In the genomic region with DNA sequence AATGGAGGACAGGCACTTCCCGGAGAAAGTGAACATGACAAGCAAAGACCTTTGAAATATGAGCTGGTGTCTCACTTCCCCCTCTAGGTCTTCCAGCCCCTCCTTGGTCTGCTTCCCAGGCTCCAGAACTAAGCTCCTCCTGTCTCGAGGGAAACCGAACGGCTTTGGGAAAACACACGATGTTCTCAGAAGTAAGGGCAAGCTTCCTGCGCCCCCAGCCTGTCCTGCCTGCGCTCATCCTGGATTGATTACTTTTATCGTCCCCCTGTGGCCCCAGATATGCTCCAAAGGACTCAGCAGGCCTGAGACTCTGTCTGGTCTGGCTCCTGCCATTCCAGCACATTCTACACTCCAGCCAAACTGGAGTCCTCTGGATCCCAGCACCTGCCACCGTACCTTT, we compare ENCODE assay signal across 20 cellular contexts.
DNase-seq lines count a peak whose midpoint lies in the region; ATAC-seq and TF ChIP-seq lines count a peak whose summit lies in the region.
"Had no signal": no experiment of that assay in that cellular context is flagged by ENCODE, and none has a peak within 500 bp of the region (broad histone marks: within the 10 kb centered on the region; RNA-seq: fewer than 3 reads in every experiment).

No MANE protein-coding gene starts in this region.

- in situ Hi-C loops in gastrocnemius medialis (cut with MboI; ENCODE audit: low sequenced_read_pairs in 4 of 4), result no loop called here

- no peak overlapping the region for H3K4me3 ChIP-seq in gastrocnemius medialis
- H3K4me3 ChIP-seq: A549, GM23248 had no signal

- H3K27me3 ChIP-seq in gastrocnemius medialis, result no peaks in the 10 kb centered on the region

- intact Hi-C loops in gastrocnemius medialis (cut with DNase I; ENCODE audit: low total_unique reads), result no loop called here

- no peaks in the 10 kb centered on the region for H3K36me3 ChIP-seq in gastrocnemius medialis

- no peak for TF ChIP-seq POLR2A in gastrocnemius medialis (IDR thresholded peaks at IDR 0.05)

- DNase-seq in activated CD8-positive, alpha-beta memory T cell treated with anti-CD3 and anti-CD28 coated beads, Interleukin-2, amount 50 U/mL, for 48 hours, result peak; percentile 10
- no peak for DNase-seq in activated CD8-positive, alpha-beta memory T cell treated with anti-CD3 and anti-CD28 coated beads for 24 hours
- DNase-seq in mesenteric fat pad (ENCODE audit: low spot score) (peak; percentile 53), gastrocnemius medialis (peak in 1 of 2 donors; percentile 15), NCI-H2081 treated with DMSO at 0.1 percent for 48 hours (lab: John Stamatoyannopoulos, UW) (no peak), NCI-H2029 (lab: John Stamatoyannopoulos, UW) (no peak)
- DNase-seq: AML-193; CD4-positive, alpha-beta T cell; DMS153; DMS79; GF-D8; GM23248; HCEC 1CT; HFFc6; IMR-90 had no signal

- H3K27ac ChIP-seq in gastrocnemius medialis, result no peak overlapping the region
- H3K27ac ChIP-seq: 22Rv1, A549, C4-2B, GM23248, HL-60 had no signal

- no peaks in the 10 kb centered on the region for H3K9me3 ChIP-seq in gastrocnemius medialis
- H3K9me3 ChIP-seq: A549 had no signal

- no peak for TF ChIP-seq CTCF in gastrocnemius medialis (IDR thresholded peaks at IDR 0.05 in 4 of 5, conservative IDR thresholded peaks at IDR 0.05 in 1 of 5)

- ATAC-seq in gastrocnemius medialis, result peak; percentile 39 to 52
- ATAC-seq in GM18907 (IDR thresholded peaks at IDR 0.05; ENCODE audit: unreplicated experiment), result no peak
- ATAC-seq: A549 had no signal

- no peaks in the 10 kb centered on the region for H3K4me1 ChIP-seq in gastrocnemius medialis
- H3K4me1 ChIP-seq: A549 had no signal

Comparison
In these comparisons a context has a peak if more than half of its experiments do, and no peak if none do; other contexts are left out.
1. DNase-seq: peak in activated CD8-positive, alpha-beta memory T cell treated with anti-CD3 and anti-CD28 coated beads, Interleukin-2, amount 50 U/mL, for 48 hours (single experiment) and mesenteric fat pad (single experiment); none in activated CD8-positive, alpha-beta memory T cell treated with anti-CD3 and anti-CD28 coated beads for 24 hours (single experiment), NCI-H2081 treated with DMSO at 0.1 percent for 48 hours (single experiment) and NCI-H2029 (single experiment).